In the genomic region with DNA sequence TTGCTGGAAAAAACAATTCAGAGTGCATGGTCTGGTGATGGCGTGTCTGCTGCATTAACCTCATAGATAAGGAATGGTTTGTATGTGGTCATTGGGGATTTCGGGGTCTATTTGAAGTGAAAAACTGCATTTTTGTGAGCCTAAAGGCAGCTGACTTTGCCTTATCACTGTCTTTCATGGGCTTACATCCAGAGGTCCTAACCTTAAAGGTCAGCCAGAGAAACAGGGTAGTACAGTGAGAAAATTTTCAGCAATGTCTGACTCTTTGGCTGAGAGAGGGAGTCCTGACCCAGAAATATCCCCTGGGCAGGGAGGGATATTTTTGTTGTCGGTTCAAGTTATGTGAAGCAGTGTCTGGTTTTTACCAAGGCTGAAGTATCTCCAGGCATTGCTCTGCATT, we compare ENCODE assay signal across 19 cellular contexts. TPM values are rescaled to one million over a fixed set of nuclear protein-coding genes. Genes with fewer than 3 reads are reported as not detected.
DNase-seq lines count a peak whose midpoint lies in the region; ATAC-seq and TF ChIP-seq lines count a peak whose summit lies in the region.
"Had no signal": no experiment of that assay in that cellular context is flagged by ENCODE, and none has a peak within 500 bp of the region (broad histone marks: within the 10 kb centered on the region; RNA-seq: fewer than 3 reads in every experiment).

No MANE protein-coding gene starts in this region.

- H3K27ac Mint-ChIP-seq in nephron progenitor cell (peak overlapping the region; percentile 57), type B pancreatic cell (no peak overlapping the region)
- H3K27ac Mint-ChIP-seq: CD8-positive, alpha-beta T cell had no signal

- DNase-seq in cardiac muscle cell (ENCODE audit: low read depth in 1 of 2, low spot score in 1 of 2), result peak; percentile 8 to 49
- DNase-seq in left ventricle myocardium inferior, result no peak
- peak; percentile 14 for DNase-seq in fibroblast of villous mesenchyme (ENCODE audit: low read depth)
- DNase-seq in nephron progenitor cell, result no peak
- DNase-seq in type B pancreatic cell (ENCODE audit: extremely low spot score, unreplicated experiment), result no peak
- DNase-seq in NCI-H2171 (lab: John Stamatoyannopoulos, UW), result no peak
- no peak for DNase-seq in NCI-H82 treated with DMSO at 0.1 percent for 48 hours (lab: John Stamatoyannopoulos, UW; ENCODE audit: unreplicated experiment)
- DNase-seq: CD8-positive, alpha-beta T cell; DND-41; GF-D8; KG1; NCI-H1436; NCI-H2029; NCI-H2171 treated with DMSO at 0.1 percent for 48 hours; NCI-H446 treated with DMSO at 0.1 percent for 48 hours; NCI-H748 treated with DMSO at 0.1 percent for 48 hours; PC-9 had no signal

- peak overlapping the region; percentile 69 for H3K4me3 Mint-ChIP-seq in nephron progenitor cell
- peak overlapping the region; percentile 10 for H3K4me3 Mint-ChIP-seq in type B pancreatic cell
- H3K4me3 Mint-ChIP-seq: CD8-positive, alpha-beta T cell had no signal

- H3K4me1 ChIP-seq in cardiac muscle cell (ENCODE audit: low read depth) (peaks cover 5% of the 10 kb centered on the region), left ventricle myocardium inferior (peaks cover 45% of the 10 kb centered on the region)

- no peak overlapping the region for H3K27ac ChIP-seq in cardiac muscle cell
- H3K27ac ChIP-seq in left ventricle myocardium inferior (replicated peaks), result no peak overlapping the region
- H3K27ac ChIP-seq: BLaER1, PC-9 had no signal

- H3K36me3 Mint-ChIP-seq in nephron progenitor cell (ENCODE audit: low read depth) (peaks cover 34% of the 10 kb centered on the region), type B pancreatic cell (peaks cover 17% of the 10 kb centered on the region)

- H3K9me3 ChIP-seq in cardiac muscle cell (ENCODE audit: low read depth), result no peaks in the 10 kb centered on the region
- H3K9me3 ChIP-seq in left ventricle myocardium inferior (replicated peaks), result no peaks in the 10 kb centered on the region
- H3K9me3 ChIP-seq: BLaER1 had no signal

- TF ChIP-seq CTCF in cardiac muscle cell (IDR thresholded peaks at IDR 0.05; ENCODE audit: low read depth, low read length) (no peak), left ventricle myocardium inferior (IDR thresholded peaks at IDR 0.05; ENCODE audit: borderline replicate concordance) (no peak), fibroblast of villous mesenchyme (IDR thresholded peaks at IDR 0.05; ENCODE audit: insufficient read depth, low read depth, low read length) (no peak), nephron progenitor cell (IDR thresholded peaks at IDR 0.05) (no peak), type B pancreatic cell (conservative IDR thresholded peaks at IDR 0.05) (no peak)

- ATAC-seq in GM21825 (IDR thresholded peaks at IDR 0.05; ENCODE audit: unreplicated experiment), result no peak
- ATAC-seq: CD8-positive, alpha-beta T cell had no signal

- H3K27me3 ChIP-seq in cardiac muscle cell (peaks cover 24% of the 10 kb centered on the region), left ventricle myocardium inferior (ENCODE audit: low read depth) (no peaks in the 10 kb centered on the region)

- intact Hi-C loops in left ventricle myocardium inferior (cut with micrococcal nuclease), result loop anchor here (10.0 kb wide), 1 partner anchor 409 kb away; no protein-coding TSS in a partner anchor

- no peak overlapping the region for H3K4me3 ChIP-seq in cardiac muscle cell
- H3K4me3 ChIP-seq in left ventricle myocardium inferior, result no peak overlapping the region
- no peak overlapping the region for H3K4me3 ChIP-seq in fibroblast of villous mesenchyme (ENCODE audit: low read depth, low read length)
- H3K4me3 ChIP-seq: BLaER1, PC-9 had no signal

- H3K27me3 Mint-ChIP-seq in nephron progenitor cell (ENCODE audit: low read depth, poor library complexity), result peaks cover 2% of the 10 kb centered on the region
- peaks cover 22% of the 10 kb centered on the region for H3K27me3 Mint-ChIP-seq in type B pancreatic cell

- H3K4me1 Mint-ChIP-seq in nephron progenitor cell (peaks cover 58% of the 10 kb centered on the region), type B pancreatic cell (ENCODE audit: unreplicated experiment) (peaks cover 39% of the 10 kb centered on the region)

- H3K36me3 ChIP-seq in cardiac muscle cell (no peaks in the 10 kb centered on the region), left ventricle myocardium inferior (no peaks in the 10 kb centered on the region)
- H3K36me3 ChIP-seq: BLaER1 had no signal

- H3K9me3 Mint-ChIP-seq in nephron progenitor cell, result peaks cover 5% of the 10 kb centered on the region
- no peaks in the 10 kb centered on the region for H3K9me3 Mint-ChIP-seq in type B pancreatic cell
- H3K9me3 Mint-ChIP-seq: CD8-positive, alpha-beta T cell had no signal

RNA-seq across cellular contexts. Expression of a gene that starts 5.7 kb away (rescaled TPM):
- total RNA-seq in cardiac muscle cell, result 4.9 and 9.6 TPM in 2 replicates
- polyA plus RNA-seq in cardiac muscle cell, result 3.7 and 6.8 TPM in 2 replicates
- total RNA-seq in left ventricle myocardium inferior, result 5.6 TPM
- 1.7 and 2.3 TPM in 2 replicates for total RNA-seq in fibroblast of villous mesenchyme
- 25.4 and 30.7 TPM in 2 replicates for total RNA-seq in type B pancreatic cell (ENCODE audit: low replicate concordance)

Comparison
In these comparisons a context has a peak if more than half of its experiments do, and no peak if none do; other contexts are left out.
1. DNase-seq: peak in cardiac muscle cell (2 of 2) and fibroblast of villous mesenchyme (single experiment); none in left ventricle myocardium inferior (single experiment), nephron progenitor cell (single experiment), type B pancreatic cell (single experiment), NCI-H2171 (single experiment) and NCI-H82 treated with DMSO at 0.1 percent for 48 hours (single experiment).